In the genomic region with DNA sequence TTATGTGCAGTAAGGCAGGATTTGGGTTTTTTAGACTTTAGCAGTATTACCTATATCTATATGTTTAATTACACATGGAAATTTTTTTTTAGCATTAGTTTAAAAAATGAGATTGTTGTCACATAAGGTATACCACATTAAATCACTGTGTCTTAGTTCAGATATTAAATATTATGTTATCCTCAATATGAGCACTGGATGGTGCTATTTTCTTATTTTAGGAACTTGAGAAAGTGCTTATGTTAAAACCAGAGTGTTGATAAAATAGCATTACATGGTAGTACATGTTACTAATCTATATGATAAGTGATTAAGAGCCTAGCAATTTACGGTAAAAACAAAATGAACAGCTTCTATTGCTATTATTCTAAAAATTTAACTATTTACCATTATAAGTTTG, we compare ENCODE assay signal across 8 cellular contexts. TPM values are rescaled to one million over a fixed set of nuclear protein-coding genes. Genes with fewer than 3 reads are reported as not detected.
A peak's percentile ranks its signal among the peaks of the same experiment; 100 is the strongest.
DNase-seq lines count a peak whose midpoint lies in the region; TF ChIP-seq lines count a peak whose summit lies in the region.

No MANE protein-coding gene starts in this region.

- POLR2A ChIA-PET in PC-9 (lab: Charles Lee; ENCODE audit: unreplicated experiment): interaction anchor here (0.7 kb wide), 1 partner anchor 316 kb away, joined by 7 read pairs; no protein-coding TSS in a partner anchor

- no peaks in the 10 kb centered on the region for H3K4me1 Mint-ChIP-seq in type B pancreatic cell (ENCODE audit: unreplicated experiment)

- peaks cover 47% of the 10 kb centered on the region for H3K36me3 Mint-ChIP-seq in type B pancreatic cell

- H3K4me2 ChIP-seq in PC-9: no peak overlapping the region

- H3K4me3 ChIP-seq in PC-9 (no peak overlapping the region), fibroblast of pulmonary artery (replicated peaks; ENCODE audit: low read depth, low read length) (no peak overlapping the region)

- DNase-seq in NOMO-1 treated with DMSO at 0.1 percent for 48 hours (lab: John Stamatoyannopoulos, UW; ENCODE audit: unreplicated experiment) (peak; percentile 37), NOMO-1 treated with dmso at 0.1 percent for 144 hours (lab: John Stamatoyannopoulos, UW; ENCODE audit: unreplicated experiment) (no peak), PC-9 (no peak), fibroblast of pulmonary artery (ENCODE audit: low read depth) (peak; percentile 56), type B pancreatic cell (ENCODE audit: extremely low spot score, unreplicated experiment) (no peak), GM19240 (ENCODE audit: insufficient read length, low spot score) (no peak), posterior vena cava (ENCODE audit: low spot score) (no peak)
- DNase-seq in effector CD8-positive, alpha-beta T cell (lab: John Stamatoyannopoulos, UW): no peak

- H2AFZ ChIP-seq in PC-9: no peak overlapping the region

- H3K27me3 ChIP-seq in PC-9 (ENCODE audit: insufficient read depth, low read depth): no peaks in the 10 kb centered on the region

- H3K27ac Mint-ChIP-seq in type B pancreatic cell: no peak overlapping the region

- H3K9me3 ChIP-seq in PC-9 (ENCODE audit: insufficient read depth, low read depth): peaks cover 17% of the 10 kb centered on the region

- peaks cover 6% of the 10 kb centered on the region for H3F3A ChIP-seq in PC-9 (ENCODE audit: insufficient read depth, low read depth)

- H3K4me1 ChIP-seq in PC-9 (replicated peaks; ENCODE audit: insufficient read depth): no peaks in the 10 kb centered on the region

- peaks cover 46% of the 10 kb centered on the region for H3K36me3 ChIP-seq in PC-9 (ENCODE audit: low read depth)

- no TSS peak for BruUV-seq in PC-9 (replicated peaks; lab: Mats Ljungman, UMichigan)

- H4K20me1 ChIP-seq in PC-9 (ENCODE audit: insufficient read depth): no peaks in the 10 kb centered on the region

- peak; percentile 77 for TF ChIP-seq CTCF in PC-9 (conservative IDR thresholded peaks at IDR 0.05)
- peak; percentile 26 for TF ChIP-seq CTCF in fibroblast of pulmonary artery (IDR thresholded peaks at IDR 0.05; ENCODE audit: low read length, missing control alignments)
- TF ChIP-seq CTCF in type B pancreatic cell (conservative IDR thresholded peaks at IDR 0.05): peak; percentile 62

- CTCF ChIA-PET in PC-9 (lab: Charles Lee): interaction anchor here (2.1 kb wide), 1 partner anchor 700 kb away, joined by 7 read pairs; no protein-coding TSS in a partner anchor

- no peak overlapping the region for H3K4me3 Mint-ChIP-seq in type B pancreatic cell

- H3K27ac ChIP-seq in PC-9: no peak overlapping the region

- no peaks in the 10 kb centered on the region for H3K27me3 Mint-ChIP-seq in type B pancreatic cell

- intact Hi-C loops in PC-9 (cut with micrococcal nuclease; ENCODE audit: unreplicated experiment) (no loop called here), posterior vena cava (cut with DNase I) (no loop called here)

- no peaks in the 10 kb centered on the region for H3K9me2 ChIP-seq in PC-9 (ENCODE audit: insufficient read depth)

- no peaks in the 10 kb centered on the region for H3K79me2 ChIP-seq in PC-9 (ENCODE audit: low read depth)

- H3K9me3 Mint-ChIP-seq in type B pancreatic cell: peaks cover 4% of the 10 kb centered on the region

RNA-seq across cellular contexts. Expression of a gene that starts 28.8 kb away (rescaled TPM):
- 35.8 and 42.0 TPM in 2 replicates for total RNA-seq in PC-9 (2021)
- 43.6 and 49.9 TPM in 2 replicates for total RNA-seq in type B pancreatic cell (ENCODE audit: low replicate concordance)
- 10 to 100 TPM; 21.0 to 21.2 TPM for total RNA-seq in posterior vena cava

RNA-seq across cellular contexts. Expression of a gene that starts 45.1 kb away (rescaled TPM):
- total RNA-seq in PC-9 (2021) (15.5 and 20.5 TPM in 2 replicates), type B pancreatic cell (ENCODE audit: low replicate concordance) (9.0 and 10.5 TPM in 2 replicates), posterior vena cava (10 to 100 TPM; 10.7 to 12.3 TPM)

RNA-seq across cellular contexts. Expression of a gene that starts 59.8 kb away (rescaled TPM):
- total RNA-seq in PC-9 (2021) (0.83 and 2.2 TPM in 2 replicates), type B pancreatic cell (ENCODE audit: low replicate concordance) (0.76 and 3.3 TPM in 2 replicates), posterior vena cava (1 to 10 TPM in 1 of 2 donors, under 1 TPM in 1; 0.46 to 1.0 TPM)

Comparison
In these comparisons a context has a peak if more than half of its experiments do, and no peak if none do; other contexts are left out.
1. DNase-seq: peak in NOMO-1 treated with DMSO at 0.1 percent for 48 hours (single experiment) and fibroblast of pulmonary artery (single experiment); none in NOMO-1 treated with dmso at 0.1 percent for 144 hours (single experiment), PC-9 (0 of 2), type B pancreatic cell (single experiment), GM19240 (single experiment), effector CD8-positive, alpha-beta T cell (single experiment) and posterior vena cava (single experiment).
2. CTCF ChIP-seq: peak in every context shown above with its lines; median percentile 77 in PC-9; 62 in type B pancreatic cell; 26 in fibroblast of pulmonary artery.